Comparison of ENCODE assay signal across 21 cellular contexts in the genomic region with DNA sequence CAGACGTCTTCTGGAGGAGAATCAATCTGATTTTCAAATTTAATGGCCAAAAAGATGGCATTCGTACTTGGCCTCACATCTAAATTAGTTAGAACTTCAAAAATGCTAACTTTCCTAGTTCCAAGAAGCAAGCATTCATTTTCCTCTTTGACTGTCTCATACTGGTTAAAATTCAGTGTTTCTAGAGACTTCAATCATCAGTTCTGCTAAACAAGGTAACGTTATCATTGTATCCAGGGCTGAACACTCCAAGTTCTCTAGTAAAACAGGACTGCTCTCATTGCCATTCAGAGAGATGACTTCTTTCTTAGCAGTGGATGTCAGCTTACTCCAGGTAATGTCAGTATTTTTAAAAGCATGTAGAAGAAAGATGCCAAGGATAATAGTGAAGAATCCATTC. TPM values are rescaled to one million over a fixed set of nuclear protein-coding genes. Genes with fewer than 3 reads are reported as not detected.
DNase-seq lines count a peak whose midpoint lies in the region; ATAC-seq and TF ChIP-seq lines count a peak whose summit lies in the region.
"Had no signal": no experiment of that assay in that cellular context is flagged by ENCODE, and none has a peak within 500 bp of the region (broad histone marks: within the 10 kb centered on the region; RNA-seq: fewer than 3 reads in every experiment).

No MANE protein-coding gene starts in this region.

- peaks cover 25% of the 10 kb centered on the region for H3K27me3 ChIP-seq in OCI-LY3 (ENCODE audit: low read depth, low read length)
- no peaks in the 10 kb centered on the region for H3K27me3 ChIP-seq in neuronal stem cell (ENCODE audit: control insufficient read depth in 3 of 3, insufficient read depth in 3 of 3, low read depth in 1 of 3, low read length in 3 of 3)
- no peaks in the 10 kb centered on the region for H3K27me3 ChIP-seq in Peyer's patch

- H2AFZ ChIP-seq in OCI-LY3 (ENCODE audit: low read depth, low read length) = no peak overlapping the region
- peak overlapping the region; percentile 9 for H2AFZ ChIP-seq in neuronal stem cell (ENCODE audit: low read length)

- no peak overlapping the region for H3K23ac ChIP-seq in neuronal stem cell (ENCODE audit: low read depth, low read length, poor library complexity)

- H4K8ac ChIP-seq in neuronal stem cell (ENCODE audit: low read depth, low read length) = no peak overlapping the region

- H2BK12ac ChIP-seq in neuronal stem cell (ENCODE audit: low read length) = no peak overlapping the region

- H3K18ac ChIP-seq in neuronal stem cell (ENCODE audit: low read length) = no peak overlapping the region

- H3K79me1 ChIP-seq in neuronal stem cell (ENCODE audit: low read depth, low read length) = no peaks in the 10 kb centered on the region

- no peak overlapping the region for H4K91ac ChIP-seq in neuronal stem cell (ENCODE audit: low read depth, low read length, poor library complexity)

- H3K36me3 ChIP-seq in OCI-LY3 (replicated peaks; ENCODE audit: low read depth, low read length) (no peaks in the 10 kb centered on the region), neuronal stem cell (replicated peaks in 1 of 2; ENCODE audit: control insufficient read depth in 2 of 2, insufficient read depth in 2 of 2, low read length in 2 of 2) (no peaks in the 10 kb centered on the region), Peyer's patch (no peaks in the 10 kb centered on the region)
- H3K36me3 ChIP-seq: HAP-1 had no signal

- H3K4me3 Mint-ChIP-seq in activated naive CD4-positive, alpha-beta T cell treated with anti-CD3 and anti-CD28 coated beads, Interleukin-2, amount 50 U/mL, for 24 hours = no peak overlapping the region
- H3K4me3 Mint-ChIP-seq: CD4-positive, CD25-positive, alpha-beta regulatory T cell had no signal

- H3K27ac ChIP-seq in OCI-LY3 (ENCODE audit: low read length) (no peak overlapping the region), neuronal stem cell (replicated peaks; ENCODE audit: low read length) (no peak overlapping the region), Peyer's patch (no peak overlapping the region)
- H3K27ac ChIP-seq: 22Rv1, RWPE1 had no signal

- peak overlapping the region; percentile 15 for H3K27ac Mint-ChIP-seq in activated naive CD4-positive, alpha-beta T cell treated with anti-CD3 and anti-CD28 coated beads, Interleukin-2, amount 50 U/mL, for 24 hours
- H3K27ac Mint-ChIP-seq: CD4-positive, CD25-positive, alpha-beta regulatory T cell had no signal

- H3K4me1 ChIP-seq in OCI-LY3 (ENCODE audit: low read length) (peaks cover 13% of the 10 kb centered on the region), neuronal stem cell (ENCODE audit: control insufficient read depth in 2 of 2, insufficient read depth in 1 of 2, low read depth in 1 of 2, low read length in 2 of 2) (no peaks in the 10 kb centered on the region), Peyer's patch (no peaks in the 10 kb centered on the region)
- H3K4me1 ChIP-seq: HAP-1 had no signal

- H3K27me3 Mint-ChIP-seq in activated naive CD4-positive, alpha-beta T cell treated with anti-CD3 and anti-CD28 coated beads, Interleukin-2, amount 50 U/mL, for 24 hours = peaks cover 8% of the 10 kb centered on the region

- H3K9me3 Mint-ChIP-seq in activated naive CD4-positive, alpha-beta T cell treated with anti-CD3 and anti-CD28 coated beads, Interleukin-2, amount 50 U/mL, for 24 hours = no peaks in the 10 kb centered on the region
- H3K9me3 Mint-ChIP-seq: CD4-positive, CD25-positive, alpha-beta regulatory T cell had no signal

- H2AK5ac ChIP-seq in neuronal stem cell (ENCODE audit: low read depth, low read length) = no peak overlapping the region

- no peaks in the 10 kb centered on the region for H3K36me3 Mint-ChIP-seq in activated naive CD4-positive, alpha-beta T cell treated with anti-CD3 and anti-CD28 coated beads, Interleukin-2, amount 50 U/mL, for 24 hours
- H3K36me3 Mint-ChIP-seq: CD4-positive, CD25-positive, alpha-beta regulatory T cell had no signal

- DNase-seq in activated CD4-positive, CD25-positive, alpha-beta regulatory T cell treated with anti-CD3 and anti-CD28 coated beads, Interleukin-2, amount 50 U/mL, for 72 hours = no peak
- no peak for DNase-seq in activated naive CD4-positive, alpha-beta T cell treated with anti-CD3 and anti-CD28 coated beads, Interleukin-2, amount 50 U/mL, for 16 hours
- DNase-seq in neuronal stem cell (ENCODE audit: low spot score) = no peak
- no peak for DNase-seq in Peyer's patch
- DNase-seq: COR-L47, DMS53, EL, KG1, MV-4-11, NCI-H187, NCI-H226, NCI-H524, PC-3 had no signal

- H2BK120ac ChIP-seq in neuronal stem cell (ENCODE audit: low read depth, low read length) = no peak overlapping the region

- no peaks in the 10 kb centered on the region for H3K79me2 ChIP-seq in OCI-LY3 (ENCODE audit: low read length)

- H3K4me3 ChIP-seq in OCI-LY3 (ENCODE audit: low read length) (no peak overlapping the region), neuronal stem cell (ENCODE audit: low read length in 2 of 2) (no peak overlapping the region), Peyer's patch (no peak overlapping the region)
- H3K4me3 ChIP-seq: HAP-1 had no signal

- H3K9ac ChIP-seq in OCI-LY3 (ENCODE audit: low read length) (no peak overlapping the region), neuronal stem cell (ENCODE audit: low read depth, low read length, poor library complexity) (no peak overlapping the region)

- TF ChIP-seq CTCF in OCI-LY3 (IDR thresholded peaks at IDR 0.05; ENCODE audit: low read depth, low read length) (no peak), Peyer's patch (IDR thresholded peaks at IDR 0.05) (no peak)

- H3K4me1 Mint-ChIP-seq in activated naive CD4-positive, alpha-beta T cell treated with anti-CD3 and anti-CD28 coated beads, Interleukin-2, amount 50 U/mL, for 24 hours = peaks cover 9% of the 10 kb centered on the region

- no peak overlapping the region for H2BK15ac ChIP-seq in neuronal stem cell (ENCODE audit: low read length)

- peak; percentile 57 to 71 for ATAC-seq in activated CD4-positive, CD25-positive, alpha-beta regulatory T cell treated with anti-CD3 and anti-CD28 coated beads, Interleukin-2, amount 50 U/mL, for 24 hours
- no peak for ATAC-seq in GM21825 (IDR thresholded peaks at IDR 0.05; ENCODE audit: unreplicated experiment)
- ATAC-seq: PC-3 had no signal

- no CpG with 5 or more reads among the region's 3 CpGs for WGBS in neuronal stem cell (ENCODE audit: extremely low coverage in 2 of 2, insufficient read length in 2 of 2, insufficient replicate concordance in 1 of 2), 2 donors

- no peak for TF ChIP-seq POLR2A in Peyer's patch (IDR thresholded peaks at IDR 0.05)

- H3K14ac ChIP-seq in neuronal stem cell (ENCODE audit: low read length) = no peak overlapping the region

- H3K4me2 ChIP-seq in OCI-LY3 (ENCODE audit: low read length) = peak overlapping the region; percentile 33
- H3K4me2 ChIP-seq in neuronal stem cell (ENCODE audit: insufficient read depth, low read length, poor library complexity, severe bottlenecking) = no peak overlapping the region

- H4K20me1 ChIP-seq in OCI-LY3 (ENCODE audit: insufficient read depth, low read length) = no peaks in the 10 kb centered on the region

- H3K9me3 ChIP-seq in OCI-LY3 (ENCODE audit: insufficient read depth, low read length) = 0 out of 2 replicates have a peak, but pooled peaks cover 12% of the 10 kb centered on the region
- H3K9me3 ChIP-seq in neuronal stem cell (replicated peaks in 1 of 2; ENCODE audit: control insufficient read depth in 2 of 2, insufficient read depth in 1 of 2, low read depth in 1 of 2, low read length in 2 of 2) = peaks cover 8 to 18% of the 10 kb centered on the region in 2 donors
- H3K9me3 ChIP-seq in Peyer's patch = peaks cover 0 to 3% (median 0%) of the 10 kb centered on the region in 4 donors
- H3K9me3 ChIP-seq: HAP-1 had no signal

- no peak overlapping the region for H2BK5ac ChIP-seq in neuronal stem cell (ENCODE audit: low read length)

- H3K4ac ChIP-seq in neuronal stem cell (ENCODE audit: low read length) = no peak overlapping the region

RNA-seq across cellular contexts. Expression of gene ENTPD6, which starts 34.6 kb away (rescaled TPM):
- polyA plus RNA-seq in neuronal stem cell (2013, experiment 1 of 2) = 50.6 TPM
- 48.4 TPM for polyA plus RNA-seq in neuronal stem cell (2013, experiment 2 of 2)
- 100 to 1,000 TPM; 122 to 248 (median 213) TPM for total RNA-seq in Peyer's patch
